17 cellular contexts compared by ENCODE assay signal in the genomic region with DNA sequence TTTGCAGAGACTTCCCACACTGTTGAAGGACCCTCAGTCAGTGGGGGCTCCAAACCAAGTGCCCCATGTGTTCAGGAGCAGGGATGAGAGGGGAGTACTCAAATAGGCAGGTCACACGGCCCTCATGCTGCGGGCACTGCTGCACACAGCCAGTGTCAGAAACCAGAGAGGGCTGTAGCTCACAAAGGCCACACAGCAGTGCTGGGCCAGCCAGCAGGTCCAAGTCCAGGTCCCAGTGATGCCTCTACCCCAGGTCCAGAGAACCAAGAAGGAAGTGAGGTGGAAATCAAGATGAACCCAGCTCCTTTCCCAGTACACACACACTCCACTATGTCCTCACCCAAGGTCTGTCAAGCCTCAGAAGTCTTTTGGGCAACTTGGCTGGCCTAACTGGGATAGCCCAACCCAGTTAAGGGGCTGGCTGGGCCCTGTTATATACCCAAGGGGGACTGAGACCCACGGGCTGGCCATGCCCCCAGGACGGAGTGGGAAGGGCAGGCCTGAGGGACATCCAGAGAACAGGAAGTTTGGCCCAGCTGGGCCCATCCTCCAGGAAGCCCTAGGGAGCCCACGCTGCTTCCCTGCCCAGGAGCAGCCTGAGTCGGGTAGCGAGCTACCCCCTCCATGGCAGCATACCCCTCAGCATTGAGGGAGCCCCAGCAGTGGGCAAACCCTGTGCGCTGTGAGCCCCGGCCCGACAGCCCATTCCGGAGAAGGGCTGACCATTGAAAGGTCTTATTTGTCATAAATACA. TPM values are rescaled to one million over a fixed set of nuclear protein-coding genes. Genes with fewer than 3 reads are reported as not detected.
"Had no signal": no experiment of that assay in that cellular context is flagged by ENCODE, and none has a peak within 500 bp of the region (broad histone marks: within the 10 kb centered on the region; RNA-seq: fewer than 3 reads in every experiment).

No MANE protein-coding gene starts in this region.

- ATAC-seq: activated CD8-positive, alpha-beta T cell treated with anti-CD3 and anti-CD28 coated beads, Interleukin-2, amount 10 ng/mL, durations not matched to agents 7 days and 5 days; esophagus mucosa; stimulated activated naive B cell treated with anti-CD40 and anti-IgM and Interleukin-4, amounts not matched to agents 10 μg/mL and 1 μg/mL and 100 μg/mL, for 72 hours had no signal

- H3K36me3 Mint-ChIP-seq: activated naive CD4-positive, alpha-beta T cell treated with anti-CD3 and anti-CD28 coated beads, Interleukin-2, amount 50 U/mL, for 72 hours; brain; stimulated activated naive B cell treated with anti-CD40 and anti-IgM and Interleukin-4, amounts not matched to agents 10 μg/mL and 1 μg/mL and 100 μg/mL, for 72 hours had no signal

- H3K4me1 ChIP-seq: parathyroid adenoma, transverse colon had no signal

- H3K27ac ChIP-seq: parathyroid adenoma, transverse colon had no signal

- H3K27ac Mint-ChIP-seq: activated CD8-positive, alpha-beta T cell treated with anti-CD3 and anti-CD28 coated beads, Interleukin-2, amount 10 ng/mL, durations not matched to agents 7 days and 5 days; activated naive CD4-positive, alpha-beta T cell treated with anti-CD3 and anti-CD28 coated beads, Interleukin-2, amount 50 U/mL, for 72 hours; brain; endodermal cell; stimulated activated naive B cell treated with anti-CD40 and anti-IgM and Interleukin-4, amounts not matched to agents 10 μg/mL and 1 μg/mL and 100 μg/mL, for 72 hours; T-helper 2 cell treated with Interferon-gamma antibody and Interleukin-4, amounts not matched to agents 5 μg/mL and 100 μg/mL, for 36 hours had no signal

- H3K9me3 ChIP-seq: transverse colon had no signal

- H3K27me3 ChIP-seq: transverse colon had no signal

- H3K27me3 Mint-ChIP-seq: brain had no signal

- H3K9me3 Mint-ChIP-seq: activated naive CD4-positive, alpha-beta T cell treated with anti-CD3 and anti-CD28 coated beads, Interleukin-2, amount 50 U/mL, for 72 hours; neural crest cell; T-helper 2 cell treated with Interferon-gamma antibody and Interleukin-4, amounts not matched to agents 5 μg/mL and 100 μg/mL, for 36 hours had no signal

- H3K4me3 ChIP-seq: transverse colon had no signal

- H3K4me3 Mint-ChIP-seq: activated CD8-positive, alpha-beta T cell treated with anti-CD3 and anti-CD28 coated beads, Interleukin-2, amount 10 ng/mL, durations not matched to agents 7 days and 5 days; brain; endodermal cell; neural crest cell; stimulated activated naive B cell treated with anti-CD40 and anti-IgM and Interleukin-4, amounts not matched to agents 10 μg/mL and 1 μg/mL and 100 μg/mL, for 72 hours; T-helper 2 cell treated with Interferon-gamma antibody and Interleukin-4, amounts not matched to agents 5 μg/mL and 100 μg/mL, for 36 hours had no signal

- H3K36me3 ChIP-seq: transverse colon had no signal

- DNase-seq: activated CD4-positive, alpha-beta T cell treated with anti-CD3 and anti-CD28 coated beads for 1 hour; activated CD8-positive, alpha-beta T cell treated with anti-CD3 and anti-CD28 coated beads, Interleukin-2, amount 10 ng/mL, durations not matched to agents 7 days and 5 days; amniotic stem cell; cerebellar nuclear complex; endodermal cell; mesenchymal stem cell; retina; stimulated activated CD4-positive, alpha-beta T cell treated with anti-CD3 and anti-CD28 coated beads, Interleukin-2, amount 100 ng/mL, for 24 hours; stimulated activated naive B cell treated with anti-CD40 and anti-IgM and Interleukin-4, amounts not matched to agents 10 μg/mL and 1 μg/mL and 100 μg/mL, for 72 hours; SW 1271; transverse colon had no signal

RNA-seq across cellular contexts. Expression of a gene that starts 24.3 kb away (rescaled TPM):
- total RNA-seq: activated CD8-positive, alpha-beta T cell treated with anti-CD3 and anti-CD28 coated beads, Interleukin-2, amount 10 ng/mL, durations not matched to agents 7 days and 5 days; activated naive CD4-positive, alpha-beta T cell treated with anti-CD3 and anti-CD28 coated beads, Interleukin-2, amount 50 U/mL, for 72 hours had no signal
